Comparison of ENCODE assay signal across 18 cellular contexts in genomic region chr12:79634957-79635471, GRCh38. TPM values are rescaled to one million over a fixed set of nuclear protein-coding genes. Genes with fewer than 3 reads are reported as not detected.
DNase-seq lines count a peak whose midpoint lies in the region; ATAC-seq and TF ChIP-seq lines count a peak whose summit lies in the region.
"Had no signal": no experiment of that assay in that cellular context is flagged by ENCODE, and none has a peak within 500 bp of the region (broad histone marks: within the 10 kb centered on the region; RNA-seq: fewer than 3 reads in every experiment).

No MANE protein-coding gene starts in this region.

- H3K4me2 ChIP-seq in neural progenitor cell: peak overlapping the region; percentile 51

- no peaks in the 10 kb centered on the region for H3F3A ChIP-seq in neural progenitor cell (ENCODE audit: low read depth)

- peaks cover 95% of the 10 kb centered on the region for H3K79me2 ChIP-seq in neural progenitor cell (ENCODE audit: low read depth)

- no peak overlapping the region for H3K27ac Mint-ChIP-seq in neural progenitor cell
- H3K27ac Mint-ChIP-seq: activated naive CD4-positive, alpha-beta T cell treated with anti-CD3 and anti-CD28 coated beads for 36 hours; B cell; immature natural killer cell had no signal

- H3K9ac ChIP-seq in neural progenitor cell: no peak overlapping the region

- H3K4me3 Mint-ChIP-seq in neural progenitor cell: peak overlapping the region; percentile 2
- H3K4me3 Mint-ChIP-seq: activated naive CD4-positive, alpha-beta T cell treated with anti-CD3 and anti-CD28 coated beads for 36 hours; B cell; immature natural killer cell had no signal

- H3K36me3 Mint-ChIP-seq in neural progenitor cell: peaks cover 2% of the 10 kb centered on the region
- H3K36me3 Mint-ChIP-seq: immature natural killer cell had no signal

- intact Hi-C loops in tibial artery (cut with DNase I; ENCODE audit: low total_unique reads): no loop called here

- POLR2A ChIA-PET in RWPE1 (lab: Yijun Ruan, JAX; ENCODE audit: low non-redundant PET): no interaction called here

- CTCF ChIA-PET in RWPE1 (lab: Yijun Ruan, JAX): interaction anchor here (0.7 kb wide), 2 partner anchors 20 to 104 kb away, joined by 3 read pairs; no protein-coding TSS in a partner anchor

- peaks cover 44% of the 10 kb centered on the region for H4K20me1 ChIP-seq in neural progenitor cell (ENCODE audit: low read depth)

- H3K4me3 ChIP-seq in neural progenitor cell (no peak overlapping the region), tibial artery (no peak overlapping the region)

- H3K4me1 ChIP-seq in neural progenitor cell: peaks cover 33% of the 10 kb centered on the region
- peaks cover 0 to 35% (median 3%) of the 10 kb centered on the region in 4 donors for H3K4me1 ChIP-seq in tibial artery

- H3K9me3 ChIP-seq in neural progenitor cell (ENCODE audit: low read depth) (no peaks in the 10 kb centered on the region), tibial artery (no peaks in the 10 kb centered on the region)

- no peaks in the 10 kb centered on the region for H3K9me3 Mint-ChIP-seq in neural progenitor cell
- H3K9me3 Mint-ChIP-seq: activated naive CD4-positive, alpha-beta T cell treated with anti-CD3 and anti-CD28 coated beads for 36 hours; immature natural killer cell had no signal

- no peak overlapping the region for H2AFZ ChIP-seq in neural progenitor cell (replicated peaks)

- peak; percentile 59 for DNase-seq in GM03348 (ENCODE audit: low spot score)
- peak; percentile 26 for DNase-seq in RWPE1 (ENCODE audit: low spot score)
- peak; percentile 67 for DNase-seq in neural progenitor cell (ENCODE audit: low spot score)
- no peak for DNase-seq in cerebellum (ENCODE audit: low spot score)
- no peak for DNase-seq in tibial artery
- DNase-seq: activated CD8-positive, alpha-beta memory T cell treated with anti-CD3 and anti-CD28 coated beads for 24 hours; activated naive CD4-positive, alpha-beta T cell treated with anti-CD3 and anti-CD28 coated beads for 36 hours; DND-41; immature natural killer cell; NCI-H1417 treated with DMSO at 0.1 percent for 48 hours; NCI-H526; retina; stimulated activated CD4-positive, alpha-beta T cell treated with anti-CD3 and anti-CD28 coated beads, Interleukin-4, amount 100 ng/mL, for 1 hour; stimulated activated naive CD4-positive, alpha-beta T cell had no signal

- H3K36me3 ChIP-seq in neural progenitor cell: no peaks in the 10 kb centered on the region
- no peaks in the 10 kb centered on the region for H3K36me3 ChIP-seq in tibial artery

- H3K27ac ChIP-seq in RWPE1: no peak overlapping the region
- peak overlapping the region; percentile 11 for H3K27ac ChIP-seq in neural progenitor cell
- no peak overlapping the region for H3K27ac ChIP-seq in tibial artery

- H3K4me1 Mint-ChIP-seq in neural progenitor cell: peaks cover 25% of the 10 kb centered on the region
- H3K4me1 Mint-ChIP-seq: immature natural killer cell had no signal

- H3K27me3 Mint-ChIP-seq in neural progenitor cell (ENCODE audit: insufficient read depth, low read depth): no peaks in the 10 kb centered on the region
- H3K27me3 Mint-ChIP-seq: B cell had no signal

- ATAC-seq in esophagus mucosa (peak; percentile 79), GM21723 (IDR thresholded peaks at IDR 0.05; ENCODE audit: unreplicated experiment) (no peak), HG02970 (IDR thresholded peaks at IDR 0.05; ENCODE audit: low FRiP score, unreplicated experiment) (no peak)

- H3K27me3 ChIP-seq in neural progenitor cell (no peaks in the 10 kb centered on the region), tibial artery (no peaks in the 10 kb centered on the region)

- TF ChIP-seq CTCF in RWPE1 (conservative IDR thresholded peaks at IDR 0.05; ENCODE audit: low read depth): no peak
- TF ChIP-seq CTCF in neural progenitor cell (IDR thresholded peaks at IDR 0.05): no peak
- TF ChIP-seq CTCF in tibial artery (IDR thresholded peaks at IDR 0.05): no peak

RNA-seq across cellular contexts. Expression of gene PAWR, which starts 55.8 kb away (rescaled TPM):
- 55.9 TPM for total RNA-seq in esophagus mucosa
- total RNA-seq in neural progenitor cell (ENCODE audit: low replicate concordance): 80.6 and 103 TPM in 2 replicates
- 16.6 TPM for total RNA-seq in cerebellum

Comparison
In these comparisons a context has a peak if more than half of its experiments do, and no peak if none do; other contexts are left out.
1. DNase-seq: peak in GM03348 (single experiment), RWPE1 (single experiment) and neural progenitor cell (single experiment); none in cerebellum (single experiment) and tibial artery (0 of 2).